1 cellular context compared by ENCODE assay signal in genomic region chr12:94973202-94973601, GRCh38.
TF ChIP-seq lines count a peak whose summit lies in the region.

No MANE protein-coding gene starts in this region.

TF ChIP-seq in WTC11, 78 proteins besides CTCF, POLR2A, EP300 and RAD21 (continued from another document):
- TF ChIP-seq ARID4B (CRISPR knock-in tag; IDR thresholded peaks at IDR 0.05; ENCODE audit: borderline replicate concordance), result no peak
